In genomic region chr1:179025975-179026812, GRCh38 we compare ENCODE assay signal across 1 cellular context.
A peak's percentile ranks its signal among the peaks of the same experiment; 100 is the strongest.
TF ChIP-seq lines count a peak whose summit lies in the region.

No MANE protein-coding gene starts in this region.

TF ChIP-seq in K562, 482 proteins besides CTCF, POLR2A, EP300 and RAD21 (continued from another document and continues in another):
- TF ChIP-seq, protein P1, sequence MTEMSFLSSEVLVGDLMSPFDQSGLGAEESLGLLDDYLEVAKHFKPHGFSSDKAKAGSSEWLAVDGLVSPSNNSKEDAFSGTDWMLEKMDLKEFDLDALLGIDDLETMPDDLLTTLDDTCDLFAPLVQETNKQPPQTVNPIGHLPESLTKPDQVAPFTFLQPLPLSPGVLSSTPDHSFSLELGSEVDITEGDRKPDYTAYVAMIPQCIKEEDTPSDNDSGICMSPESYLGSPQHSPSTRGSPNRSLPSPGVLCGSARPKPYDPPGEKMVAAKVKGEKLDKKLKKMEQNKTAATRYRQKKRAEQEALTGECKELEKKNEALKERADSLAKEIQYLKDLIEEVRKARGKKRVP (CRISPR knock-in tag; IDR thresholded peaks at IDR 0.05): peak; percentile 63; the same call in 1 of the 2 replicates
- TF ChIP-seq ZKSCAN3 (CRISPR knock-in tag; IDR thresholded peaks at IDR 0.05) (no peak), MLLT1 (IDR thresholded peaks at IDR 0.05) (no peak), ZNF311 (CRISPR knock-in tag; IDR thresholded peaks at IDR 0.05) (0 out of 2 replicates have a peak, but pooled peaks have one; percentile 63), TOE1 (IDR thresholded peaks at IDR 0.05; ENCODE audit: borderline replicate concordance) (0 out of 2 replicates have a peak, but pooled peaks have one; percentile 6), TOE1 (CRISPR knock-in tag; IDR thresholded peaks at IDR 0.05; ENCODE audit: borderline replicate concordance, low read depth) (no peak), ZNF253 (CRISPR knock-in tag; conservative IDR thresholded peaks at IDR 0.05) (no peak), PHF21A (IDR thresholded peaks at IDR 0.05; ENCODE audit: borderline replicate concordance, low read depth) (no peak), TSHZ1 (CRISPR knock-in tag; IDR thresholded peaks at IDR 0.05) (no peak), ZFP1 (CRISPR knock-in tag; IDR thresholded peaks at IDR 0.05) (no peak), MYC (IDR thresholded peaks at IDR 0.05; ENCODE audit: low read depth, low read length) (peak; percentile 93), MYC (CRISPR knock-in tag; IDR thresholded peaks at IDR 0.05; ENCODE audit: borderline replicate concordance, low read depth) (no peak), EGR1 (conservative IDR thresholded peaks at IDR 0.05) (peak; percentile 22; the same call in 1 of the 2 replicates), ZNF175 (CRISPR knock-in tag; IDR thresholded peaks at IDR 0.05; ENCODE audit: low read depth) (no peak; the same call in 1 of the 2 replicates), CREB3L1 (IDR thresholded peaks at IDR 0.05; ENCODE audit: borderline replicate concordance, low read depth) (peak; percentile 86), SRSF7 (optimal IDR thresholded peaks at IDR 0.05; ENCODE audit: low read depth, low read length) (no peak), PTTG1 (tag; IDR thresholded peaks at IDR 0.05; ENCODE audit: low read depth) (no peak), FOSL1 (tag; conservative IDR thresholded peaks at IDR 0.05) (peak; percentile 58), ZNF121 (CRISPR knock-in tag; conservative IDR thresholded peaks at IDR 0.05) (peak; percentile 18), TCF7 (IDR thresholded peaks at IDR 0.05; ENCODE audit: borderline replicate concordance) (no peak), HDAC3 (IDR thresholded peaks at IDR 0.05; ENCODE audit: borderline replicate concordance, partially characterized antibody) (no peak), ZNF668 (CRISPR knock-in tag; IDR thresholded peaks at IDR 0.05) (no peak), ZC3H8 (IDR thresholded peaks at IDR 0.05) (no peak), STAG1 (CRISPR knock-in tag; IDR thresholded peaks at IDR 0.05; ENCODE audit: borderline replicate concordance) (no peak; the same call in 1 of the 2 replicates), TFE3 (CRISPR knock-in tag; IDR thresholded peaks at IDR 0.05) (no peak), RFX5 (IDR thresholded peaks at IDR 0.05; ENCODE audit: low read depth, low read length) (no peak), DPF2 (IDR thresholded peaks at IDR 0.05) (no peak), LCOR (CRISPR knock-in tag; IDR thresholded peaks at IDR 0.05) (peak; percentile 64; the same call in 1 of the 2 replicates), ETV5 (CRISPR knock-in tag; IDR thresholded peaks at IDR 0.05; ENCODE audit: low read depth) (peak; percentile 58; the same call in 1 of the 2 replicates), OTX1 (CRISPR knock-in tag; IDR thresholded peaks at IDR 0.05) (0 out of 2 replicates have a peak, but pooled peaks have one; percentile 65), XRCC5 (IDR thresholded peaks at IDR 0.05; ENCODE audit: low read depth, low read length) (no peak), SP2 (IDR thresholded peaks at IDR 0.05; ENCODE audit: extremely low read depth, low read depth, low read length, poor library complexity, severe bottlenecking) (no peak), NR2F6 (CRISPR knock-in tag; IDR thresholded peaks at IDR 0.05) (no peak), RBM22 (IDR thresholded peaks at IDR 0.05; ENCODE audit: low read depth, low read length, poor library complexity, severe bottlenecking) (peak; percentile 76), KAT2B (IDR thresholded peaks at IDR 0.05; ENCODE audit: low read depth, low read length) (no peak), SAFB2 (IDR thresholded peaks at IDR 0.05; ENCODE audit: borderline replicate concordance, low read depth, low read length, severe bottlenecking) (no peak), IRF1 (CRISPR knock-in tag; IDR thresholded peaks at IDR 0.05; ENCODE audit: borderline replicate concordance) (no peak), NFIX (CRISPR knock-in tag; IDR thresholded peaks at IDR 0.05; ENCODE audit: low read depth) (no peak), ZNF695 (CRISPR knock-in tag; IDR thresholded peaks at IDR 0.05) (no peak), PRMT5 (CRISPR knock-in tag; IDR thresholded peaks at IDR 0.05) (no peak)
- TF ChIP-seq, protein P2, sequence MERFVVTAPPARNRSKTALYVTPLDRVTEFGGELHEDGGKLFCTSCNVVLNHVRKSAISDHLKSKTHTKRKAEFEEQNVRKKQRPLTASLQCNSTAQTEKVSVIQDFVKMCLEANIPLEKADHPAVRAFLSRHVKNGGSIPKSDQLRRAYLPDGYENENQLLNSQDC (CRISPR knock-in tag; IDR thresholded peaks at IDR 0.05): no peak
- TF ChIP-seq, protein P3, sequence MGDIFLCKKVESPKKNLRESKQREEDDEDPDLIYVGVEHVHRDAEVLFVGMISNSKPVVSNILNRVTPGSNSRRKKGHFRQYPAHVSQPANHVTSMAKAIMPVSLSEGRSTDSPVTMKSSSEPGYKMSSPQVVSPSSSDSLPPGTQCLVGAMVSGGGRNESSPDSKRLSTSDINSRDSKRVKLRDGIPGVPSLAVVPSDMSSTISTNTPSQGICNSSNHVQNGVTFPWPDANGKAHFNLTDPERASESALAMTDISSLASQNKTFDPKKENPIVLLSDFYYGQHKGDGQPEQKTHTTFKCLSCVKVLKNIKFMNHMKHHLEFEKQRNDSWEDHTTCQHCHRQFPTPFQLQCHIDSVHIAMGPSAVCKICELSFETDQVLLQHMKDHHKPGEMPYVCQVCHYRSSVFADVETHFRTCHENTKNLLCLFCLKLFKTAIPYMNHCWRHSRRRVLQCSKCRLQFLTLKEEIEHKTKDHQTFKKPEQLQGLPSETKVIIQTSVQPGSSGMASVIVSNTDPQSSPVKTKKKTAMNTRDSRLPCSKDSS (IDR thresholded peaks at IDR 0.05; ENCODE audit: low read depth, partially characterized antibody): no peak
- TF ChIP-seq, protein P4, sequence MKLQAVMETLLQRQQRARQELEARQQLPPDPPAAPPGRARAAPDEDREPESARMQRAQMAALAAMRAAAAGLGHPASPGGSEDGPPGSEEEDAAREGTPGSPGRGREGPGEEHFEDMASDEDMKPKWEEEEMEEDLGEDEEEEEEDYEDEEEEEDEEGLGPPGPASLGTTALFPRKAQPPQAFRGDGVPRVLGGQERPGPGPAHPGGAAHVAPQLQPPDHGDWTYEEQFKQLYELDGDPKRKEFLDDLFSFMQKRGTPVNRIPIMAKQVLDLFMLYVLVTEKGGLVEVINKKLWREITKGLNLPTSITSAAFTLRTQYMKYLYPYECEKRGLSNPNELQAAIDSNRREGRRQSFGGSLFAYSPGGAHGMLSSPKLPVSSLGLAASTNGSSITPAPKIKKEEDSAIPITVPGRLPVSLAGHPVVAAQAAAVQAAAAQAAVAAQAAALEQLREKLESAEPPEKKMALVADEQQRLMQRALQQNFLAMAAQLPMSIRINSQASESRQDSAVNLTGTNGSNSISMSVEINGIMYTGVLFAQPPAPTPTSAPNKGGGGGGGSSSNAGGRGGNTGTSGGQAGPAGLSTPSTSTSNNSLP (IDR thresholded peaks at IDR 0.05; ENCODE audit: borderline replicate concordance, low read depth, low read length): 0 out of 2 replicates have a peak, but pooled peaks have one; percentile 26
- TF ChIP-seq, protein P5, sequence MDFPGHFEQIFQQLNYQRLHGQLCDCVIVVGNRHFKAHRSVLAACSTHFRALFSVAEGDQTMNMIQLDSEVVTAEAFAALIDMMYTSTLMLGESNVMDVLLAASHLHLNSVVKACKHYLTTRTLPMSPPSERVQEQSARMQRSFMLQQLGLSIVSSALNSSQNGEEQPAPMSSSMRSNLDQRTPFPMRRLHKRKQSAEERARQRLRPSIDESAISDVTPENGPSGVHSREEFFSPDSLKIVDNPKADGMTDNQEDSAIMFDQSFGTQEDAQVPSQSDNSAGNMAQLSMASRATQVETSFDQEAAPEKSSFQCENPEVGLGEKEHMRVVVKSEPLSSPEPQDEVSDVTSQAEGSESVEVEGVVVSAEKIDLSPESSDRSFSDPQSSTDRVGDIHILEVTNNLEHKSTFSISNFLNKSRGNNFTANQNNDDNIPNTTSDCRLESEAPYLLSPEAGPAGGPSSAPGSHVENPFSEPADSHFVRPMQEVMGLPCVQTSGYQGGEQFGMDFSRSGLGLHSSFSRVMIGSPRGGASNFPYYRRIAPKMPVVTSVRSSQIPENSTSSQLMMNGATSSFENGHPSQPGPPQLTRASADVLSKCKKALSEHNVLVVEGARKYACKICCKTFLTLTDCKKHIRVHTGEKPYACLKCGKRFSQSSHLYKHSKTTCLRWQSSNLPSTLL (IDR thresholded peaks at IDR 0.05): no peak
- TF ChIP-seq, protein P6, sequence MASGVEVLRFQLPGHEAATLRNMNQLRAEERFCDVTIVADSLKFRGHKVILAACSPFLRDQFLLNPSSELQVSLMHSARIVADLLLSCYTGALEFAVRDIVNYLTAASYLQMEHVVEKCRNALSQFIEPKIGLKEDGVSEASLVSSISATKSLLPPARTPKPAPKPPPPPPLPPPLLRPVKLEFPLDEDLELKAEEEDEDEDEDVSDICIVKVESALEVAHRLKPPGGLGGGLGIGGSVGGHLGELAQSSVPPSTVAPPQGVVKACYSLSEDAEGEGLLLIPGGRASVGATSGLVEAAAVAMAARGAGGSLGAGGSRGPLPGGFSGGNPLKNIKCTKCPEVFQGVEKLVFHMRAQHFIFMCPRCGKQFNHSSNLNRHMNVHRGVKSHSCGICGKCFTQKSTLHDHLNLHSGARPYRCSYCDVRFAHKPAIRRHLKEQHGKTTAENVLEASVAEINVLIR (CRISPR knock-in tag; IDR thresholded peaks at IDR 0.05): no peak
- TF ChIP-seq, protein P7, sequence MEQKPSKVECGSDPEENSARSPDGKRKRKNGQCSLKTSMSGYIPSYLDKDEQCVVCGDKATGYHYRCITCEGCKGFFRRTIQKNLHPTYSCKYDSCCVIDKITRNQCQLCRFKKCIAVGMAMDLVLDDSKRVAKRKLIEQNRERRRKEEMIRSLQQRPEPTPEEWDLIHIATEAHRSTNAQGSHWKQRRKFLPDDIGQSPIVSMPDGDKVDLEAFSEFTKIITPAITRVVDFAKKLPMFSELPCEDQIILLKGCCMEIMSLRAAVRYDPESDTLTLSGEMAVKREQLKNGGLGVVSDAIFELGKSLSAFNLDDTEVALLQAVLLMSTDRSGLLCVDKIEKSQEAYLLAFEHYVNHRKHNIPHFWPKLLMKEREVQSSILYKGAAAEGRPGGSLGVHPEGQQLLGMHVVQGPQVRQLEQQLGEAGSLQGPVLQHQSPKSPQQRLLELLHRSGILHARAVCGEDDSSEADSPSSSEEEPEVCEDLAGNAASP (IDR thresholded peaks at IDR 0.05): no peak
